1 cellular context compared by ENCODE assay signal in genomic region chr7:66310620-66311019, GRCh38.
TF ChIP-seq lines count a peak whose summit lies in the region.

No MANE protein-coding gene starts in this region.

TF ChIP-seq in HepG2, 621 proteins besides CTCF, POLR2A, EP300 and RAD21:
- TF ChIP-seq ZNF546 (CRISPR knock-in tag; conservative IDR thresholded peaks at IDR 0.05) (no peak), ZNF672 (CRISPR knock-in tag; IDR thresholded peaks at IDR 0.05) (no peak), ZNF572 (CRISPR knock-in tag; IDR thresholded peaks at IDR 0.05) (no peak), SKI (IDR thresholded peaks at IDR 0.05; ENCODE audit: partially characterized antibody) (no peak), YEATS2 (CRISPR knock-in tag; IDR thresholded peaks at IDR 0.05; ENCODE audit: borderline replicate concordance) (no peak), RFX1 (IDR thresholded peaks at IDR 0.05) (no peak), STAG1 (CRISPR knock-in tag; IDR thresholded peaks at IDR 0.05) (no peak), HOXA3 (CRISPR knock-in tag; IDR thresholded peaks at IDR 0.05) (no peak), MEF2D (CRISPR knock-in tag; IDR thresholded peaks at IDR 0.05) (no peak), ZNF766 (CRISPR knock-in tag; IDR thresholded peaks at IDR 0.05; ENCODE audit: borderline replicate concordance) (no peak), AGO2 (optimal IDR thresholded peaks at IDR 0.05; ENCODE audit: low read depth, low read length) (no peak)
